Comparison of ENCODE assay signal across 18 cellular contexts in genomic region chr21:37383066-37383465, GRCh38. TPM values are rescaled to one million over a fixed set of nuclear protein-coding genes. Genes with fewer than 3 reads are reported as not detected.
DNase-seq lines count a peak whose midpoint lies in the region; ATAC-seq, FAIRE-seq and TF ChIP-seq lines count a peak whose summit lies in the region.
"Had no signal": no experiment of that assay in that cellular context is flagged by ENCODE, and none has a peak within 500 bp of the region (broad histone marks: within the 10 kb centered on the region; RNA-seq: fewer than 3 reads in every experiment).

No MANE protein-coding gene starts in this region.

- TF ChIP-seq CTCF in K562 (IDR thresholded peaks at IDR 0.05 in 2 of 3, conservative IDR thresholded peaks at IDR 0.05 in 1 of 3; ENCODE audit: insufficient read depth in 2 of 3, low read depth in 1 of 3, low read length in 3 of 3) (no peak), testis (IDR thresholded peaks at IDR 0.05) (no peak), lower lobe of right lung (IDR thresholded peaks at IDR 0.05) (no peak)

- peak overlapping the region; percentile 42 for H3K4me3 ChIP-seq in CD4-positive, CD25-positive, alpha-beta regulatory T cell (ENCODE audit: low read depth, low read length)
- H3K4me3 ChIP-seq in K562 (no peak overlapping the region), testis (no peak overlapping the region), lower lobe of right lung (no peak overlapping the region)
- H3K4me3 ChIP-seq: coronary artery, transverse colon had no signal

- H3K4me1 Mint-ChIP-seq in CD4-positive, CD25-positive, alpha-beta regulatory T cell = peaks cover 65 to 95% (median 81%) of the 10 kb centered on the region in 4 donors
- H3K4me1 Mint-ChIP-seq in naive B cell = peaks cover 76 to 91% (median 83%) of the 10 kb centered on the region in 3 donors

- no peak for DNase-seq in CD4-positive, CD25-positive, alpha-beta regulatory T cell
- DNase-seq in GM03348 (ENCODE audit: low spot score) (peak; percentile 26), K562 (ENCODE audit: extremely low read depth in 1 of 4, low spot score in 3 of 4) (peak in 1 of 4 experiments; percentile 44), naive B cell (no peak), testis (no peak), lower lobe of right lung (no peak)
- DNase-seq in activated effector memory CD4-positive, alpha-beta T cell treated with Interleukin-2 at 50 U/mL for 16 hours = no peak
- DNase-seq: activated CD4-positive, CD25-positive, alpha-beta regulatory T cell treated with anti-CD3 and anti-CD28 coated beads, Interleukin-2, amount 50 U/mL, for 72 hours; activated naive CD4-positive, alpha-beta T cell treated with Interleukin-2 at 50 U/mL for 16 hours; MM.1S; NCI-H524; retina; SIG-M5; stimulated activated naive CD4-positive, alpha-beta T cell; transverse colon had no signal

- 58% methylated on average over 2 of the region's 2 CpGs for WGBS in K562 (ENCODE audit: insufficient coverage, low coverage, missing lambda C conversion rate)
- 82 to 94% methylated on average over 2 of the region's 2 CpGs for WGBS in testis, 2 donors

- H2AFZ ChIP-seq in K562 (ENCODE audit: low read depth, low read length) = no peak overlapping the region

- BruUV-seq in K562 (replicated peaks; lab: Mats Ljungman, UMichigan) = no TSS peak

- H3K9me3 Mint-ChIP-seq in CD4-positive, CD25-positive, alpha-beta regulatory T cell = peaks cover 0 to 6% (median 0%) of the 10 kb centered on the region in 7 donors
- H3K9me3 Mint-ChIP-seq in naive B cell = peaks cover 0 to 9% (median 6%) of the 10 kb centered on the region in 7 donors

- no peaks in the 10 kb centered on the region for H3K27me3 ChIP-seq in CD4-positive, CD25-positive, alpha-beta regulatory T cell (ENCODE audit: control insufficient read depth, insufficient read depth, low read length)
- H3K27me3 ChIP-seq in K562 (ENCODE audit: control insufficient read depth in 2 of 2, insufficient read depth in 2 of 2, low read length in 2 of 2) (no peaks in the 10 kb centered on the region), testis (no peaks in the 10 kb centered on the region), lower lobe of right lung (ENCODE audit: low read depth) (no peaks in the 10 kb centered on the region)
- H3K27me3 ChIP-seq: transverse colon had no signal

- in situ Hi-C loops in K562 (cut with MboI) = no loop called here

- TF ChIP-seq POLR2A in K562 (conservative IDR thresholded peaks at IDR 0.05) = no peak
- no peak for TF ChIP-seq POLR2A in testis (IDR thresholded peaks at IDR 0.05)

- intact Hi-C loops in K562 (cut with micrococcal nuclease) = no loop called here
- intact Hi-C loops in testis (cut with DNase I; ENCODE audit: low total_unique reads) = no loop called here
- intact Hi-C loops in lower lobe of right lung (cut with DNase I) = no loop called here

- H3K27ac Mint-ChIP-seq in CD4-positive, CD25-positive, alpha-beta regulatory T cell = no peak overlapping the region
- H3K27ac Mint-ChIP-seq in naive B cell = peak overlapping the region in 1 of 6 donors; percentile 31

- FAIRE-seq in K562 (lab: Jason Lieb, UNC) = no peak

- H3K4me1 ChIP-seq in CD4-positive, CD25-positive, alpha-beta regulatory T cell (ENCODE audit: control insufficient read depth, insufficient read depth, low read length, poor library complexity, severe bottlenecking) = peaks cover 76% of the 10 kb centered on the region
- H3K4me1 ChIP-seq in K562 (replicated peaks in 1 of 2; ENCODE audit: control insufficient read depth in 2 of 2, insufficient read depth in 2 of 2, low read length in 2 of 2) (peaks cover 14 to 51% of the 10 kb centered on the region in 2 experiments), testis (peaks cover 26% of the 10 kb centered on the region), lower lobe of right lung (peaks cover 63% of the 10 kb centered on the region)

- peaks cover 3% of the 10 kb centered on the region for H3K36me3 Mint-ChIP-seq in CD4-positive, CD25-positive, alpha-beta regulatory T cell
- H3K36me3 Mint-ChIP-seq in naive B cell = peaks cover 0 to 16% of the 10 kb centered on the region in 2 donors

- H3K36me3 ChIP-seq in CD4-positive, CD25-positive, alpha-beta regulatory T cell (ENCODE audit: control insufficient read depth, insufficient read depth, low read length) = peaks cover 2% of the 10 kb centered on the region
- peaks cover 27% of the 10 kb centered on the region for H3K36me3 ChIP-seq in K562 (ENCODE audit: control insufficient read depth, insufficient read depth, low read length)
- no peaks in the 10 kb centered on the region for H3K36me3 ChIP-seq in testis (ENCODE audit: low read depth, missing control alignments)
- H3K36me3 ChIP-seq in lower lobe of right lung = no peaks in the 10 kb centered on the region
- H3K36me3 ChIP-seq: transverse colon had no signal

- H3K4me2 ChIP-seq in K562 (ENCODE audit: insufficient read depth, low read length) = no peak overlapping the region

- no peak for TF ChIP-seq RAD21 in K562 (CRISPR knock-in tag; conservative IDR thresholded peaks at IDR 0.05 in 1 of 2, IDR thresholded peaks at IDR 0.05 in 1 of 2)

- no peak overlapping the region; a peak in 1 of 4 replicates for H3K9ac ChIP-seq in K562 (ENCODE audit: insufficient read depth in 1 of 2, low read depth in 2 of 2, low read length in 2 of 2)

- no peak for ATAC-seq in CD4-positive, CD25-positive, alpha-beta regulatory T cell (ENCODE audit: low read depth in 2 of 2)
- ATAC-seq in K562 (no peak), naive B cell (ENCODE audit: low read depth in 2 of 2) (peak in 1 of 2 donors; percentile 37), HG03159 (IDR thresholded peaks at IDR 0.05; ENCODE audit: unreplicated experiment) (no peak), lower lobe of right lung (no peak)

- no peaks in the 10 kb centered on the region for H3K9me1 ChIP-seq in K562 (ENCODE audit: control insufficient read depth, insufficient read depth, low read length)

- H3K4me3 Mint-ChIP-seq in CD4-positive, CD25-positive, alpha-beta regulatory T cell = peak overlapping the region in 3 of 4 donors; percentile 20 to 49 (median 35)
- H3K4me3 Mint-ChIP-seq in naive B cell = peak overlapping the region in 5 of 8 donors; percentile 12 to 49 (median 26)

- POLR2A ChIA-PET in K562 (lab: Yijun Ruan, JAX) = interaction anchor here (0.6 to 9.0 kb wide), 5 partner anchors 9 to 744 kb away, joined by 3 to 109 read pairs (median 3); no protein-coding TSS in a partner anchor

- H3K9me3 ChIP-seq in CD4-positive, CD25-positive, alpha-beta regulatory T cell (ENCODE audit: control insufficient read depth in 2 of 2, low read length in 2 of 2) = peaks cover 0 to 8% of the 10 kb centered on the region in 2 experiments
- H3K9me3 ChIP-seq in K562 (replicated peaks; ENCODE audit: control insufficient read depth, insufficient read depth, low read depth, low read length) = 0 out of 2 replicates have a peak, but pooled peaks cover 4% of the 10 kb centered on the region
- no peaks in the 10 kb centered on the region for H3K9me3 ChIP-seq in testis
- H3K9me3 ChIP-seq in lower lobe of right lung = no peaks in the 10 kb centered on the region
- H3K9me3 ChIP-seq: transverse colon had no signal

- H3K79me2 ChIP-seq in K562 (ENCODE audit: control insufficient read depth, insufficient read depth, low read length) = peaks cover 100% of the 10 kb centered on the region

- TF ChIP-seq EP300 in K562 (IDR thresholded peaks at IDR 0.05; ENCODE audit: low read length) = no peak

- peaks cover 58% of the 10 kb centered on the region for H4K20me1 ChIP-seq in K562 (replicated peaks; ENCODE audit: control insufficient read depth, insufficient read depth, low read length)

- CTCF ChIA-PET in K562 (lab: Yijun Ruan, JAX; ENCODE audit: low intra/inter-chr PET ratio) = no interaction called here

- no peaks in the 10 kb centered on the region for H3K27me3 Mint-ChIP-seq in CD4-positive, CD25-positive, alpha-beta regulatory T cell
- H3K27me3 Mint-ChIP-seq in naive B cell = no peaks in the 10 kb centered on the region
- H3K27me3 Mint-ChIP-seq: memory B cell had no signal

- H3K27ac ChIP-seq in CD4-positive, CD25-positive, alpha-beta regulatory T cell (ENCODE audit: insufficient read depth, low read length, poor library complexity, severe bottlenecking) = no peak overlapping the region
- H3K27ac ChIP-seq in K562 (ENCODE audit: extremely low read depth, low read depth, low read length) (no peak overlapping the region), testis (no peak overlapping the region), lower lobe of right lung (no peak overlapping the region)
- H3K27ac ChIP-seq: coronary artery, transverse colon had no signal

TF ChIP-seq in K562, 482 proteins besides CTCF, POLR2A, EP300 and RAD21 (continues in another document):
- TF ChIP-seq, protein P1, sequence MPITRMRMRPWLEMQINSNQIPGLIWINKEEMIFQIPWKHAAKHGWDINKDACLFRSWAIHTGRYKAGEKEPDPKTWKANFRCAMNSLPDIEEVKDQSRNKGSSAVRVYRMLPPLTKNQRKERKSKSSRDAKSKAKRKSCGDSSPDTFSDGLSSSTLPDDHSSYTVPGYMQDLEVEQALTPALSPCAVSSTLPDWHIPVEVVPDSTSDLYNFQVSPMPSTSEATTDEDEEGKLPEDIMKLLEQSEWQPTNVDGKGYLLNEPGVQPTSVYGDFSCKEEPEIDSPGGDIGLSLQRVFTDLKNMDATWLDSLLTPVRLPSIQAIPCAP (CRISPR knock-in tag; IDR thresholded peaks at IDR 0.05; ENCODE audit: borderline replicate concordance) = no peak

RNA-seq across cellular contexts. Expression of gene DYRK1A, which starts 16.5 kb away (rescaled TPM):
- 143 TPM for total RNA-seq in CD4-positive, CD25-positive, alpha-beta regulatory T cell
- polyA plus RNA-seq in CD4-positive, CD25-positive, alpha-beta regulatory T cell = 1 to 10 TPM; 2.6 to 6.6 (median 5.6) TPM
- 104 and 251 TPM in 2 replicates for total RNA-seq in K562 (2011; cell fraction: chromatin; rRNA removed; ENCODE audit: low replicate concordance)
- total RNA-seq in K562 (2011; cell fraction: nucleolus; rRNA removed) = 52.7 and 60.7 TPM in 2 replicates
- total RNA-seq in K562 (2011; cell fraction: nucleoplasm; rRNA removed) = 126 and 183 TPM in 2 replicates
- total RNA-seq in K562 (2014; rRNA removed) (40.2 and 42.3 TPM in 2 replicates), K562 (2014; rRNA removed; fragmentation: Illumina TruSeq; extraction: Trizol) (58.9 and 66.8 TPM in 2 replicates), K562 (2015; rRNA removed; fragmentation: Illumina TruSeq; extraction: Trizol) (55.3 and 57.7 TPM in 2 replicates), K562 (2021) (55.8 and 64.8 TPM in 2 replicates), testis (100 to 1,000 TPM; 141 to 166 TPM), lower lobe of right lung (67.7 TPM)
- polyA plus RNA-seq in K562 (2011; rRNA removed) (59.9 and 65.9 TPM in 2 replicates), K562 (2014; fragmentation: Illumina TruSeq; extraction: Trizol) (35.5 and 36.5 TPM in 2 replicates), K562 (2014; fragmentation: Nextera tagmentation; extraction: Ambion mirVana) (10 to 100 TPM in 1 of 2 experiments, 1 to 10 TPM in 1; 3.7 to 13.2 TPM), K562 (2014; rRNA removed) (29.1 and 32.7 TPM in 2 replicates), naive B cell (ENCODE audit: low read depth in 6 of 6) (10 to 100 TPM in 3 of 6 donors, 1 to 10 TPM in 3; 5.9 to 14.3 (median 10.2) TPM), testis (ENCODE audit: insufficient read depth, low read depth, low replicate concordance) (68.6 TPM)
- polyA plus RNA-seq in K562 (2011; cell fraction: cytosol; rRNA removed) = 49.8 and 58.2 TPM in 2 replicates
- polyA plus RNA-seq in K562 (2011; cell fraction: nucleus; rRNA removed) = 116 and 121 TPM in 2 replicates
- 20.9 and 26.2 TPM in 2 replicates for polyA plus RNA-seq in K562 (2012)
- polyA minus RNA-seq in K562 (2011; rRNA and poly(A)+ RNA removed) = 174 and 176 TPM in 2 replicates
- 62.1 and 76.3 TPM in 2 replicates for polyA minus RNA-seq in K562 (2011; cell fraction: cytosol; rRNA and poly(A)+ RNA removed)
- 102 and 169 TPM in 2 replicates for polyA minus RNA-seq in K562 (2011; cell fraction: nucleus; rRNA and poly(A)+ RNA removed)
